16 cellular contexts compared by ENCODE assay signal in genomic region chr15:80485370-80486164, GRCh38.
DNase-seq lines count a peak whose midpoint lies in the region; ATAC-seq and TF ChIP-seq lines count a peak whose summit lies in the region.
"Had no signal": no experiment of that assay in that cellular context is flagged by ENCODE, and none has a peak within 500 bp of the region (broad histone marks: within the 10 kb centered on the region; RNA-seq: fewer than 3 reads in every experiment).

No MANE protein-coding gene starts in this region.

- no peak for TF ChIP-seq CTCF in gastroesophageal sphincter (IDR thresholded peaks at IDR 0.05)

- H3K36me3 ChIP-seq in gastroesophageal sphincter, result no peaks in the 10 kb centered on the region
- H3K36me3 ChIP-seq: prostate gland, suprapubic skin had no signal

- peaks cover 3 to 78% (median 42%) of the 10 kb centered on the region in 3 donors for H3K4me1 ChIP-seq in gastroesophageal sphincter
- H3K4me1 ChIP-seq: prostate gland had no signal

- WGBS in gastroesophageal sphincter (ENCODE audit: low coverage in 1 of 2), 2 donors, result 77 to 92% methylated on average over 3 to 5 of the region's 5 CpGs

- no peaks in the 10 kb centered on the region for H3K27me3 ChIP-seq in gastroesophageal sphincter
- H3K27me3 ChIP-seq: suprapubic skin had no signal

- TF ChIP-seq EP300 in gastroesophageal sphincter (IDR thresholded peaks at IDR 0.05), result no peak

- no peaks in the 10 kb centered on the region for H3K9me3 ChIP-seq in gastroesophageal sphincter
- H3K9me3 ChIP-seq: prostate gland, suprapubic skin had no signal

- DNase-seq in COR-L47 (lab: John Stamatoyannopoulos, UW) (peak; percentile 53), DMS79 treated with DMSO at 0.1 percent for 48 hours (lab: John Stamatoyannopoulos, UW) (peak; percentile 57), NCI-H526 treated with DMSO at 0.1 percent for 48 hours (lab: John Stamatoyannopoulos, UW) (peak; percentile 33), MV-4-11 (lab: John Stamatoyannopoulos, UW) (no peak), NCI-H2227 (lab: John Stamatoyannopoulos, UW; ENCODE audit: unreplicated experiment) (no peak)
- DNase-seq: activated CD4-positive, alpha-beta T cell treated with anti-CD3 and anti-CD28 coated beads, Interleukin-2, amount 10 ng/mL, durations not matched to agents 24 days and 14 days; activated naive CD4-positive, alpha-beta T cell; aorta; hypothalamus; MM.1S; NCI-H2107 had no signal

- no peak for TF ChIP-seq POLR2A in gastroesophageal sphincter (IDR thresholded peaks at IDR 0.05)

- ATAC-seq in gastroesophageal sphincter (no peak), GM18873 (IDR thresholded peaks at IDR 0.05; ENCODE audit: low FRiP score, unreplicated experiment) (no peak)
- ATAC-seq: natural killer cell treated with Interleukin-12 subunit alpha and Interleukin-12 subunit beta and Interleukin-15 and Interleukin-18, amount 100 ng/mL, for 72 hours had no signal

- peak overlapping the region in 3 of 4 donors; percentile 59 to 74 (median 66) for H3K27ac ChIP-seq in gastroesophageal sphincter
- H3K27ac ChIP-seq: prostate gland, suprapubic skin had no signal

- no peak overlapping the region for H3K4me3 ChIP-seq in gastroesophageal sphincter
- H3K4me3 ChIP-seq: prostate gland, suprapubic skin had no signal

Comparison
In these comparisons a context has a peak if more than half of its experiments do, and no peak if none do; other contexts are left out.
1. DNase-seq: peak in COR-L47 (single experiment), DMS79 treated with DMSO at 0.1 percent for 48 hours (single experiment) and NCI-H526 treated with DMSO at 0.1 percent for 48 hours (single experiment); none in MV-4-11 (single experiment) and NCI-H2227 (single experiment).